2 cellular contexts compared by ENCODE assay signal in the genomic region with DNA sequence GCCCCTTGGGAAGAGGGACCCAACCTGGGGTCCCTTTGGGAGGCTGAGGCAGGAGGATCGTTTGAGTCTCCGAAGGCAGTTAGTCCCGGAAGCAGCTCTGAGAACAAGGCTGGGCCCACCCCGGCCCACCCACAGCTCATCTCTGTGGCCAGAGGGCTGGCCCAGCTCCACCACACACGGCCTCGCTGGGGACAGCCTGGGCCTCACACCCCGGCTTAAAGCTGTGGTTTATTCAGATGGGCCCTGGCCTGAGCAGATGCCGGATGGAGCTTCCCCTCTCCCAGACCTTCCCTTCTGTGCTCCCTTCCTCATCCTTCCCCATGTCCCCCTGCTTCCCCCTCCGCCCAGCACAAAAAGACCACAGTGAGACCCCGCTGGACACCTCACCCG.
TF ChIP-seq lines count a peak whose summit lies in the region.

No MANE protein-coding gene starts in this region.

TF ChIP-seq in SK-N-SH treated with all-trans-retinoic acid at 6 μM for 48 hours, 23 proteins besides CTCF, POLR2A, EP300 and RAD21:
- TF ChIP-seq, protein P1, sequence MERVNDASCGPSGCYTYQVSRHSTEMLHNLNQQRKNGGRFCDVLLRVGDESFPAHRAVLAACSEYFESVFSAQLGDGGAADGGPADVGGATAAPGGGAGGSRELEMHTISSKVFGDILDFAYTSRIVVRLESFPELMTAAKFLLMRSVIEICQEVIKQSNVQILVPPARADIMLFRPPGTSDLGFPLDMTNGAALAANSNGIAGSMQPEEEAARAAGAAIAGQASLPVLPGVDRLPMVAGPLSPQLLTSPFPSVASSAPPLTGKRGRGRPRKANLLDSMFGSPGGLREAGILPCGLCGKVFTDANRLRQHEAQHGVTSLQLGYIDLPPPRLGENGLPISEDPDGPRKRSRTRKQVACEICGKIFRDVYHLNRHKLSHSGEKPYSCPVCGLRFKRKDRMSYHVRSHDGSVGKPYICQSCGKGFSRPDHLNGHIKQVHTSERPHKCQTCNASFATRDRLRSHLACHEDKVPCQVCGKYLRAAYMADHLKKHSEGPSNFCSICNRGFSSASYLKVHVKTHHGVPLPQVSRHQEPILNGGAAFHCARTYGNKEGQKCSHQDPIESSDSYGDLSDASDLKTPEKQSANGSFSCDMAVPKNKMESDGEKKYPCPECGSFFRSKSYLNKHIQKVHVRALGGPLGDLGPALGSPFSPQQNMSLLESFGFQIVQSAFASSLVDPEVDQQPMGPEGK (CRISPR knock-in tag; IDR thresholded peaks at IDR 0.05; ENCODE audit: borderline replicate concordance), result no peak
- TF ChIP-seq ARNTL (CRISPR knock-in tag; IDR thresholded peaks at IDR 0.05; ENCODE audit: borderline replicate concordance, low read depth), result no peak
- TF ChIP-seq GLIS3 (CRISPR knock-in tag; IDR thresholded peaks at IDR 0.05), result no peak
- no peak for TF ChIP-seq ESRRG (CRISPR knock-in tag; IDR thresholded peaks at IDR 0.05)
- no peak for TF ChIP-seq TSHZ2 (CRISPR knock-in tag; IDR thresholded peaks at IDR 0.05)
- TF ChIP-seq ZNF8 (CRISPR knock-in tag; IDR thresholded peaks at IDR 0.05), result no peak
- no peak for TF ChIP-seq CREB5 (CRISPR knock-in tag; IDR thresholded peaks at IDR 0.05; ENCODE audit: low read depth)
- no peak for TF ChIP-seq ZNF70 (CRISPR knock-in tag; IDR thresholded peaks at IDR 0.05)
- TF ChIP-seq ZC3H10 (CRISPR knock-in tag; IDR thresholded peaks at IDR 0.05), result no peak
- TF ChIP-seq TOX (CRISPR knock-in tag; IDR thresholded peaks at IDR 0.05; ENCODE audit: borderline replicate concordance), result no peak
- TF ChIP-seq OSR1 (CRISPR knock-in tag; IDR thresholded peaks at IDR 0.05), result no peak
- no peak for TF ChIP-seq BACH2 (CRISPR knock-in tag; IDR thresholded peaks at IDR 0.05; ENCODE audit: borderline replicate concordance)
TF ChIP-seq in SK-N-SH treated with all-trans-retinoic acid at 6 μM for 48 hours: peak in this region for 0.

TF ChIP-seq in SK-N-SH, 30 proteins besides CTCF, POLR2A, EP300 and RAD21:
- TF ChIP-seq TEAD4 (IDR thresholded peaks at IDR 0.05; ENCODE audit: borderline replicate concordance, insufficient read depth), result no peak
- TF ChIP-seq SIN3A (IDR thresholded peaks at IDR 0.05; ENCODE audit: borderline replicate concordance, low read depth, low read length), result no peak
- TF ChIP-seq REST (IDR thresholded peaks at IDR 0.05; ENCODE audit: low read depth, low read length), result no peak
- no peak for TF ChIP-seq IRF3 (IDR thresholded peaks at IDR 0.05; ENCODE audit: low read depth, low read length)
- TF ChIP-seq POLR2AphosphoS5 (IDR thresholded peaks at IDR 0.05; ENCODE audit: low read depth, low read length), result no peak
- TF ChIP-seq PBX3 (IDR thresholded peaks at IDR 0.05), result no peak
- TF ChIP-seq EZH2phosphoT487 (IDR thresholded peaks at IDR 0.05; ENCODE audit: borderline replicate concordance, low read depth), result no peak
- no peak for TF ChIP-seq FOXM1 (IDR thresholded peaks at IDR 0.05; ENCODE audit: low read depth)
- no peak for TF ChIP-seq CHD2 (IDR thresholded peaks at IDR 0.05; ENCODE audit: low read length, partially characterized antibody)
- no peak for TF ChIP-seq TAF1 (IDR thresholded peaks at IDR 0.05; ENCODE audit: borderline replicate concordance, low read depth, low read length)
- no peak for TF ChIP-seq FOSL2 (IDR thresholded peaks at IDR 0.05; ENCODE audit: borderline replicate concordance, low read depth)
- no peak for TF ChIP-seq MXI1 (IDR thresholded peaks at IDR 0.05; ENCODE audit: low read depth, low read length)
- TF ChIP-seq TCF12 (IDR thresholded peaks at IDR 0.05), result no peak
- TF ChIP-seq ELF1 (IDR thresholded peaks at IDR 0.05), result no peak
- no peak for TF ChIP-seq JUND (IDR thresholded peaks at IDR 0.05)
